Comparison of ENCODE assay signal across 1 cellular context in the genomic region with DNA sequence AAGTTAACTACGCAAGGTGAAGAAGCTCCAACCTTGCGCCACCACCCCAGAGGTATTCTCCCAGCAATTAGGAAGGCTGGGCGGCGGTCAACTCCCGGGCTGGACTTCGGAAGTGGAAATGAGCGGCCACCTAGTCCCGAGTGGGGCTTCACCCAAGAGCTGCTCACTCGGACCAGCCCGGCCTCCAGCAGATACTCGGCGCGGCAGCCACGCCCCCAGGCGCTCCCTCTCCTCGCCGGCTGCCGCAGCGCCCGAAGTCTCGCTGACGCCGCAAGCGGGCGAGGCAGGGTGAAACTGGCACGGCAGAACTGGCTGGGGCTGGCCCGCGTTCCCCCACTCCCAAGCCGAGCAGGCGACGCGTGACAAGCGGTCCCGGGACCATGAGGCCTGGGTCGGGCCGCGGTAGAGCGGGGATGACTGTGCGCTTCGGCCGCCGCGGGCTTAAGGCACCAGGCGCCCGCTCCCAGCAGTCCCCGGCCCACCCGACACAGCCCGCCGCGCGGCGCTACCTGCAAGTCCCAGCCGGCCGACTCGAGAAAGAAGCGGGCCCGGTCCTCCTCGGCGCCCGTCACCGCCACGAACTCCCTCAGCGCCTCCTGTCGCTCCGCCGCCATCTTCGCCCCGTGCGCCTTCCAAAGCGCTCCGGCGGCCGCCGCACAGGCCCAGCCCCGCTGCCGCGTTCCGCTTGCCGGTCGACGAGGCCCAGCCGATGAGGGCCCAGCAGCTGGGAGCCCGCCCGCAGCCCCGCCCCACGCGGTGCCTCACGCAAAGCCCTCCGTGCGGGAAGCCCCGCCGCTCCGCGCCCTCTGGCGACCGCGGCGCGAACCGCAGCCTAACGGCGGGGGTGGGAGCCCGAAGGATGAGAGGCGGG.
A peak's percentile ranks its signal among the peaks of the same experiment; 100 is the strongest.
TF ChIP-seq lines count a peak whose summit lies in the region.

A gene (minus strand): TSS at position 639 of the 871 bp plus-strand sequence. CDS start 25 bp downstream, at position 614.

TF ChIP-seq in HepG2, 621 proteins besides CTCF, POLR2A, EP300 and RAD21 (continued from another document and continues in another):
- TF ChIP-seq, protein P1, sequence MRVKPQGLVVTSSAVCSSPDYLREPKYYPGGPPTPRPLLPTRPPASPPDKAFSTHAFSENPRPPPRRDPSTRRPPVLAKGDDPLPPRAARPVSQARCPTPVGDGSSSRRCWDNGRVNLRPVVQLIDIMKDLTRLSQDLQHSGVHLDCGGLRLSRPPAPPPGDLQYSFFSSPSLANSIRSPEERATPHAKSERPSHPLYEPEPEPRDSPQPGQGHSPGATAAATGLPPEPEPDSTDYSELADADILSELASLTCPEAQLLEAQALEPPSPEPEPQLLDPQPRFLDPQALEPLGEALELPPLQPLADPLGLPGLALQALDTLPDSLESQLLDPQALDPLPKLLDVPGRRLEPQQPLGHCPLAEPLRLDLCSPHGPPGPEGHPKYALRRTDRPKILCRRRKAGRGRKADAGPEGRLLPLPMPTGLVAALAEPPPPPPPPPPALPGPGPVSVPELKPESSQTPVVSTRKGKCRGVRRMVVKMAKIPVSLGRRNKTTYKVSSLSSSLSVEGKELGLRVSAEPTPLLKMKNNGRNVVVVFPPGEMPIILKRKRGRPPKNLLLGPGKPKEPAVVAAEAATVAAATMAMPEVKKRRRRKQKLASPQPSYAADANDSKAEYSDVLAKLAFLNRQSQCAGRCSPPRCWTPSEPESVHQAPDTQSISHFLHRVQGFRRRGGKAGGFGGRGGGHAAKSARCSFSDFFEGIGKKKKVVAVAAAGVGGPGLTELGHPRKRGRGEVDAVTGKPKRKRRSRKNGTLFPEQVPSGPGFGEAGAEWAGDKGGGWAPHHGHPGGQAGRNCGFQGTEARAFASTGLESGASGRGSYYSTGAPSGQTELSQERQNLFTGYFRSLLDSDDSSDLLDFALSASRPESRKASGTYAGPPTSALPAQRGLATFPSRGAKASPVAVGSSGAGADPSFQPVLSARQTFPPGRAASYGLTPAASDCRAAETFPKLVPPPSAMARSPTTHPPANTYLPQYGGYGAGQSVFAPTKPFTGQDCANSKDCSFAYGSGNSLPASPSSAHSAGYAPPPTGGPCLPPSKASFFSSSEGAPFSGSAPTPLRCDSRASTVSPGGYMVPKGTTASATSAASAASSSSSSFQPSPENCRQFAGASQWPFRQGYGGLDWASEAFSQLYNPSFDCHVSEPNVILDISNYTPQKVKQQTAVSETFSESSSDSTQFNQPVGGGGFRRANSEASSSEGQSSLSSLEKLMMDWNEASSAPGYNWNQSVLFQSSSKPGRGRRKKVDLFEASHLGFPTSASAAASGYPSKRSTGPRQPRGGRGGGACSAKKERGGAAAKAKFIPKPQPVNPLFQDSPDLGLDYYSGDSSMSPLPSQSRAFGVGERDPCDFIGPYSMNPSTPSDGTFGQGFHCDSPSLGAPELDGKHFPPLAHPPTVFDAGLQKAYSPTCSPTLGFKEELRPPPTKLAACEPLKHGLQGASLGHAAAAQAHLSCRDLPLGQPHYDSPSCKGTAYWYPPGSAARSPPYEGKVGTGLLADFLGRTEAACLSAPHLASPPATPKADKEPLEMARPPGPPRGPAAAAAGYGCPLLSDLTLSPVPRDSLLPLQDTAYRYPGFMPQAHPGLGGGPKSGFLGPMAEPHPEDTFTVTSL (CRISPR knock-in tag; IDR thresholded peaks at IDR 0.05; ENCODE audit: borderline replicate concordance) = 0 out of 2 replicates have a peak, but pooled peaks have one; percentile 3
- TF ChIP-seq PHF21A (CRISPR knock-in tag; IDR thresholded peaks at IDR 0.05) (peak; percentile 98), NCOR1 (IDR thresholded peaks at IDR 0.05; ENCODE audit: borderline replicate concordance, low read length) (no peak), KLF15 (CRISPR knock-in tag; IDR thresholded peaks at IDR 0.05; ENCODE audit: borderline replicate concordance) (peak; percentile 82; the same call in 1 of the 2 replicates), TP53 (CRISPR knock-in tag; conservative IDR thresholded peaks at IDR 0.05) (peak; percentile 67; the same call in 1 of the 2 replicates), XBP1 (CRISPR knock-in tag; IDR thresholded peaks at IDR 0.05) (no peak; the same call in 1 of the 2 replicates), NCOA1 (CRISPR knock-in tag; IDR thresholded peaks at IDR 0.05) (peak; percentile 97), GTF3A (CRISPR knock-in tag; conservative IDR thresholded peaks at IDR 0.05) (peak; percentile 99; the same call in 1 of the 2 replicates), SSRP1 (CRISPR knock-in tag; IDR thresholded peaks at IDR 0.05) (no peak), ZNF746 (CRISPR knock-in tag; IDR thresholded peaks at IDR 0.05) (peak; percentile 66; the same call in 1 of the 2 replicates), ZBTB3 (CRISPR knock-in tag; IDR thresholded peaks at IDR 0.05; ENCODE audit: borderline replicate concordance, low read depth) (peak; percentile 98), ZNF589 (CRISPR knock-in tag; conservative IDR thresholded peaks at IDR 0.05) (peak; percentile 99), NAIF1 (CRISPR knock-in tag; IDR thresholded peaks at IDR 0.05; ENCODE audit: borderline replicate concordance) (peak; percentile 87; the same call in 1 of the 2 replicates), ZNF749 (CRISPR knock-in tag; IDR thresholded peaks at IDR 0.05; ENCODE audit: borderline replicate concordance) (peak; percentile 99), RBAK (CRISPR knock-in tag; IDR thresholded peaks at IDR 0.05) (no peak), PHB2 (IDR thresholded peaks at IDR 0.05; ENCODE audit: partially characterized antibody) (no peak), ZNF333 (CRISPR knock-in tag; IDR thresholded peaks at IDR 0.05; ENCODE audit: borderline replicate concordance) (peak; percentile 87; the same call in 1 of the 2 replicates), REXO4 (CRISPR knock-in tag; IDR thresholded peaks at IDR 0.05; ENCODE audit: borderline replicate concordance) (peak; percentile 95), KDM1A (CRISPR knock-in tag; IDR thresholded peaks at IDR 0.05) (peak; percentile 69; the same call in 1 of the 2 replicates), STAG1 (CRISPR knock-in tag; IDR thresholded peaks at IDR 0.05) (peak; percentile 43), ZNF121 (CRISPR knock-in tag; IDR thresholded peaks at IDR 0.05) (peak; percentile 71; the same call in 1 of the 2 replicates), SMC3 (IDR thresholded peaks at IDR 0.05; ENCODE audit: low read length) (no peak; the same call in 1 of the 2 replicates), ZNF839 (CRISPR knock-in tag; IDR thresholded peaks at IDR 0.05; ENCODE audit: borderline replicate concordance) (peak; percentile 87), SP2 (CRISPR knock-in tag; IDR thresholded peaks at IDR 0.05) (peak; percentile 77), GATAD1 (CRISPR knock-in tag; IDR thresholded peaks at IDR 0.05) (peak; percentile 97), ZNF850 (CRISPR knock-in tag; conservative IDR thresholded peaks at IDR 0.05) (0 out of 2 replicates have a peak, but pooled peaks have one; percentile 13), EHMT2 (IDR thresholded peaks at IDR 0.05; ENCODE audit: borderline replicate concordance, low read depth, low read length) (no peak), ZNF292 (CRISPR knock-in tag; IDR thresholded peaks at IDR 0.05; ENCODE audit: borderline replicate concordance, low read depth) (0 out of 2 replicates have a peak, but pooled peaks have one; percentile 57), HDAC6 (IDR thresholded peaks at IDR 0.05; ENCODE audit: low read depth, low read length) (no peak), NR1H2 (CRISPR knock-in tag; IDR thresholded peaks at IDR 0.05; ENCODE audit: borderline replicate concordance, low read depth) (peak; percentile 97; the same call in 1 of the 2 replicates), SRSF4 (IDR thresholded peaks at IDR 0.05; ENCODE audit: low read depth, low read length, poor library complexity, severe bottlenecking) (no peak)
- TF ChIP-seq, protein P2, sequence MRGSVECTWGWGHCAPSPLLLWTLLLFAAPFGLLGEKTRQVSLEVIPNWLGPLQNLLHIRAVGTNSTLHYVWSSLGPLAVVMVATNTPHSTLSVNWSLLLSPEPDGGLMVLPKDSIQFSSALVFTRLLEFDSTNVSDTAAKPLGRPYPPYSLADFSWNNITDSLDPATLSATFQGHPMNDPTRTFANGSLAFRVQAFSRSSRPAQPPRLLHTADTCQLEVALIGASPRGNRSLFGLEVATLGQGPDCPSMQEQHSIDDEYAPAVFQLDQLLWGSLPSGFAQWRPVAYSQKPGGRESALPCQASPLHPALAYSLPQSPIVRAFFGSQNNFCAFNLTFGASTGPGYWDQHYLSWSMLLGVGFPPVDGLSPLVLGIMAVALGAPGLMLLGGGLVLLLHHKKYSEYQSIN (CRISPR knock-in tag; IDR thresholded peaks at IDR 0.05; ENCODE audit: borderline replicate concordance) = no peak; the same call in 1 of the 2 replicates
- TF ChIP-seq, protein P3, sequence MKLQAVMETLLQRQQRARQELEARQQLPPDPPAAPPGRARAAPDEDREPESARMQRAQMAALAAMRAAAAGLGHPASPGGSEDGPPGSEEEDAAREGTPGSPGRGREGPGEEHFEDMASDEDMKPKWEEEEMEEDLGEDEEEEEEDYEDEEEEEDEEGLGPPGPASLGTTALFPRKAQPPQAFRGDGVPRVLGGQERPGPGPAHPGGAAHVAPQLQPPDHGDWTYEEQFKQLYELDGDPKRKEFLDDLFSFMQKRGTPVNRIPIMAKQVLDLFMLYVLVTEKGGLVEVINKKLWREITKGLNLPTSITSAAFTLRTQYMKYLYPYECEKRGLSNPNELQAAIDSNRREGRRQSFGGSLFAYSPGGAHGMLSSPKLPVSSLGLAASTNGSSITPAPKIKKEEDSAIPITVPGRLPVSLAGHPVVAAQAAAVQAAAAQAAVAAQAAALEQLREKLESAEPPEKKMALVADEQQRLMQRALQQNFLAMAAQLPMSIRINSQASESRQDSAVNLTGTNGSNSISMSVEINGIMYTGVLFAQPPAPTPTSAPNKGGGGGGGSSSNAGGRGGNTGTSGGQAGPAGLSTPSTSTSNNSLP (IDR thresholded peaks at IDR 0.05; ENCODE audit: low read depth, low read length) = peak; percentile 77; the same call in 1 of the 2 replicates
- TF ChIP-seq, protein P4, sequence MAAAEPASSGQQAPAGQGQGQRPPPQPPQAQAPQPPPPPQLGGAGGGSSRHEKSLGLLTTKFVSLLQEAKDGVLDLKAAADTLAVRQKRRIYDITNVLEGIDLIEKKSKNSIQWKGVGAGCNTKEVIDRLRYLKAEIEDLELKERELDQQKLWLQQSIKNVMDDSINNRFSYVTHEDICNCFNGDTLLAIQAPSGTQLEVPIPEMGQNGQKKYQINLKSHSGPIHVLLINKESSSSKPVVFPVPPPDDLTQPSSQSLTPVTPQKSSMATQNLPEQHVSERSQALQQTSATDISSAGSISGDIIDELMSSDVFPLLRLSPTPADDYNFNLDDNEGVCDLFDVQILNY (CRISPR knock-in tag; conservative IDR thresholded peaks at IDR 0.05) = peak; percentile 86
- TF ChIP-seq, protein P5, sequence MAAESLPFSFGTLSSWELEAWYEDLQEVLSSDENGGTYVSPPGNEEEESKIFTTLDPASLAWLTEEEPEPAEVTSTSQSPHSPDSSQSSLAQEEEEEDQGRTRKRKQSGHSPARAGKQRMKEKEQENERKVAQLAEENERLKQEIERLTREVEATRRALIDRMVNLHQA (CRISPR knock-in tag; IDR thresholded peaks at IDR 0.05) = no peak
- TF ChIP-seq, protein P6, sequence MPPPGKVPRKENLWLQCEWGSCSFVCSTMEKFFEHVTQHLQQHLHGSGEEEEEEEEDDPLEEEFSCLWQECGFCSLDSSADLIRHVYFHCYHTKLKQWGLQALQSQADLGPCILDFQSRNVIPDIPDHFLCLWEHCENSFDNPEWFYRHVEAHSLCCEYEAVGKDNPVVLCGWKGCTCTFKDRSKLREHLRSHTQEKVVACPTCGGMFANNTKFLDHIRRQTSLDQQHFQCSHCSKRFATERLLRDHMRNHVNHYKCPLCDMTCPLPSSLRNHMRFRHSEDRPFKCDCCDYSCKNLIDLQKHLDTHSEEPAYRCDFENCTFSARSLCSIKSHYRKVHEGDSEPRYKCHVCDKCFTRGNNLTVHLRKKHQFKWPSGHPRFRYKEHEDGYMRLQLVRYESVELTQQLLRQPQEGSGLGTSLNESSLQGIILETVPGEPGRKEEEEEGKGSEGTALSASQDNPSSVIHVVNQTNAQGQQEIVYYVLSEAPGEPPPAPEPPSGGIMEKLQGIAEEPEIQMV (CRISPR knock-in tag; IDR thresholded peaks at IDR 0.05; ENCODE audit: low read depth) = peak; percentile 93
- TF ChIP-seq, protein P7, sequence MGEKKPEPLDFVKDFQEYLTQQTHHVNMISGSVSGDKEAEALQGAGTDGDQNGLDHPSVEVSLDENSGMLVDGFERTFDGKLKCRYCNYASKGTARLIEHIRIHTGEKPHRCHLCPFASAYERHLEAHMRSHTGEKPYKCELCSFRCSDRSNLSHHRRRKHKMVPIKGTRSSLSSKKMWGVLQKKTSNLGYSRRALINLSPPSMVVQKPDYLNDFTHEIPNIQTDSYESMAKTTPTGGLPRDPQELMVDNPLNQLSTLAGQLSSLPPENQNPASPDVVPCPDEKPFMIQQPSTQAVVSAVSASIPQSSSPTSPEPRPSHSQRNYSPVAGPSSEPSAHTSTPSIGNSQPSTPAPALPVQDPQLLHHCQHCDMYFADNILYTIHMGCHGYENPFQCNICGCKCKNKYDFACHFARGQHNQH (CRISPR knock-in tag; IDR thresholded peaks at IDR 0.05) = peak; percentile 93
- TF ChIP-seq, protein P8, sequence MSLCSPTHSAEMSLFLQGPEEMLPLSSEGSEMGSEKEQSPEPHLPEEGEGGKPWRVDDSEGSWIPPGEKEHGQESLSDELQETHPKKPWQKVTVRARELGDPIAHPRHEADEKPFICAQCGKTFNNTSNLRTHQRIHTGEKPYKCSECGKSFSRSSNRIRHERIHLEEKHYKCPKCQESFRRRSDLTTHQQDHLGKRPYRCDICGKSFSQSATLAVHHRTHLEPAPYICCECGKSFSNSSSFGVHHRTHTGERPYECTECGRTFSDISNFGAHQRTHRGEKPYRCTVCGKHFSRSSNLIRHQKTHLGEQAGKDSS (CRISPR knock-in tag; IDR thresholded peaks at IDR 0.05; ENCODE audit: borderline replicate concordance, low read depth) = peak; percentile 99
